In genomic region chr3:48428863-48429415, GRCh38 we compare ENCODE assay signal across 9 cellular contexts. TPM values are rescaled to one million over a fixed set of nuclear protein-coding genes. Genes with fewer than 3 reads are reported as not detected.
DNase-seq lines count a peak whose midpoint lies in the region; ATAC-seq and TF ChIP-seq lines count a peak whose summit lies in the region.
"Had no signal": no experiment of that assay in that cellular context is flagged by ENCODE, and none has a peak within 500 bp of the region (broad histone marks: within the 10 kb centered on the region; RNA-seq: fewer than 3 reads in every experiment).

No MANE protein-coding gene starts in this region.

- no peak overlapping the region for H3K27ac Mint-ChIP-seq in activated CD4-positive, alpha-beta T cell treated with anti-CD3 and anti-CD28 coated beads, Interleukin-2, amount 10 ng/mL, durations not matched to agents 7 days and 5 days

- H3K4me1 Mint-ChIP-seq in activated CD4-positive, alpha-beta T cell treated with anti-CD3 and anti-CD28 coated beads, Interleukin-2, amount 10 ng/mL, durations not matched to agents 7 days and 5 days: peaks cover 19% of the 10 kb centered on the region

- H3K27me3 Mint-ChIP-seq in activated CD4-positive, alpha-beta T cell treated with anti-CD3 and anti-CD28 coated beads, Interleukin-2, amount 10 ng/mL, durations not matched to agents 7 days and 5 days: peaks cover 20% of the 10 kb centered on the region

- H3K36me3 ChIP-seq in stomach: peaks cover 8 to 28% (median 22%) of the 10 kb centered on the region in 4 donors

- CTCF ChIA-PET in activated CD4-positive, alpha-beta T cell treated with anti-CD3 and anti-CD28 coated beads, Interleukin-2, amount 10 ng/mL, durations not matched to agents 7 days and 5 days (lab: Charles Lee): interaction anchor here (0.6 to 1.8 kb wide), 4 partner anchors 13 to 637 kb away, joined by 3 to 5 read pairs (median 4); no protein-coding TSS in a partner anchor

- ATAC-seq in HG02623 (IDR thresholded peaks at IDR 0.05; ENCODE audit: unreplicated experiment): no peak

- no peak for TF ChIP-seq EP300 in stomach (IDR thresholded peaks at IDR 0.05)

- peaks cover 0 to 5% (median 0%) of the 10 kb centered on the region in 3 donors for H3K27me3 ChIP-seq in stomach

- TF ChIP-seq POLR2A in stomach (IDR thresholded peaks at IDR 0.05): no peak

- H3K4me1 ChIP-seq in stomach: peaks cover 56 to 79% (median 65%) of the 10 kb centered on the region in 4 donors

- H3K4me3 Mint-ChIP-seq in activated CD4-positive, alpha-beta T cell treated with anti-CD3 and anti-CD28 coated beads, Interleukin-2, amount 10 ng/mL, durations not matched to agents 7 days and 5 days: peak overlapping the region; percentile 49

- no peaks in the 10 kb centered on the region for H3K9me3 ChIP-seq in stomach

- peaks cover 18% of the 10 kb centered on the region for H3K36me3 Mint-ChIP-seq in activated CD4-positive, alpha-beta T cell treated with anti-CD3 and anti-CD28 coated beads, Interleukin-2, amount 10 ng/mL, durations not matched to agents 7 days and 5 days (ENCODE audit: low read depth)

- TF ChIP-seq CTCF in stomach (IDR thresholded peaks at IDR 0.05): no peak

- H3K9me3 Mint-ChIP-seq in activated CD4-positive, alpha-beta T cell treated with anti-CD3 and anti-CD28 coated beads, Interleukin-2, amount 10 ng/mL, durations not matched to agents 7 days and 5 days: no peaks in the 10 kb centered on the region

- intact Hi-C loops in stomach (cut with DNase I; ENCODE audit: low total_unique reads): no loop called here

- POLR2A ChIA-PET in activated CD4-positive, alpha-beta T cell treated with anti-CD3 and anti-CD28 coated beads, Interleukin-2, amount 10 ng/mL, durations not matched to agents 7 days and 5 days (lab: Charles Lee): interaction anchor here (0.6 kb wide), 1 partner anchor 275 kb away, joined by 6 read pairs; no protein-coding TSS in a partner anchor

- no peak for DNase-seq in activated CD4-positive, alpha-beta T cell treated with anti-CD3 and anti-CD28 coated beads, Interleukin-2, amount 10 ng/mL, durations not matched to agents 7 days and 5 days
- DNase-seq in activated CD4-positive, alpha-beta T cell treated with anti-CD3 and anti-CD28 coated beads for 48 hours: no peak
- peak; percentile 18 for DNase-seq in NCI-H128 (lab: John Stamatoyannopoulos, UW; ENCODE audit: unreplicated experiment)
- peak; percentile 32 for DNase-seq in cerebellar cortex (ENCODE audit: low spot score)
- DNase-seq in left kidney (ENCODE audit: low read depth, low spot score): peak; percentile 89
- DNase-seq in stomach: peak; percentile 40
- no peak for DNase-seq in AG20443 (ENCODE audit: low spot score)

- 0 to 1% (median 1%) methylated on average over 6 to 65 of the region's 65 CpGs for WGBS in stomach, 5 donors

- peak overlapping the region; percentile 58 to 91 (median 87) for H3K4me3 ChIP-seq in stomach

- H3K27ac ChIP-seq in stomach: peak overlapping the region; percentile 90 to 97 (median 93)

RNA-seq across cellular contexts. Expression of gene PLXNB1, which starts 0.9 kb away (rescaled TPM):
- total RNA-seq in activated CD4-positive, alpha-beta T cell treated with anti-CD3 and anti-CD28 coated beads, Interleukin-2, amount 10 ng/mL, durations not matched to agents 7 days and 5 days: 1 to 10 TPM; 2.3 to 2.5 TPM
- 100 to 1,000 TPM in 4 of 5 donors, 10 to 100 TPM in 1; 86.7 to 874 (median 314) TPM for total RNA-seq in stomach
- polyA plus RNA-seq in stomach: 100 to 1,000 TPM in 1 of 3 donors, 10 to 100 TPM in 2; 13.9 to 157 (median 45.0) TPM

RNA-seq across cellular contexts. Expression of gene CCDC51, which starts 11.0 kb away (rescaled TPM):
- 10 to 100 TPM; 11.6 to 15.1 TPM for total RNA-seq in activated CD4-positive, alpha-beta T cell treated with anti-CD3 and anti-CD28 coated beads, Interleukin-2, amount 10 ng/mL, durations not matched to agents 7 days and 5 days
- 10 to 100 TPM in 1 of 5 donors, 1 to 10 TPM in 4; 1.8 to 12.5 (median 7.1) TPM for total RNA-seq in stomach
- 10 to 100 TPM in 1 of 3 donors, 1 to 10 TPM in 2; 6.0 to 10.3 (median 9.5) TPM for polyA plus RNA-seq in stomach

RNA-seq across cellular contexts. Expression of gene TMA7, which starts 11.1 kb away (rescaled TPM):
- total RNA-seq in activated CD4-positive, alpha-beta T cell treated with anti-CD3 and anti-CD28 coated beads, Interleukin-2, amount 10 ng/mL, durations not matched to agents 7 days and 5 days: 100 to 1,000 TPM; 285 to 290 TPM
- 100 to 1,000 TPM; 107 to 298 (median 230) TPM for total RNA-seq in stomach
- 100 to 1,000 TPM; 644 to 702 (median 660) TPM for polyA plus RNA-seq in stomach

RNA-seq across cellular contexts. Expression of gene ATRIP, which starts 17.6 kb away (rescaled TPM):
- 10 to 100 TPM; 17.4 to 19.4 TPM for total RNA-seq in activated CD4-positive, alpha-beta T cell treated with anti-CD3 and anti-CD28 coated beads, Interleukin-2, amount 10 ng/mL, durations not matched to agents 7 days and 5 days
- 10 to 100 TPM in 2 of 5 donors, 1 to 10 TPM in 3; 2.3 to 34.4 (median 5.5) TPM for total RNA-seq in stomach
- 1 to 10 TPM; 2.9 to 5.8 (median 3.2) TPM for polyA plus RNA-seq in stomach

RNA-seq across cellular contexts. Expression of gene FBXW12, which starts 56.9 kb away (rescaled TPM):
- not detected for total RNA-seq in activated CD4-positive, alpha-beta T cell treated with anti-CD3 and anti-CD28 coated beads, Interleukin-2, amount 10 ng/mL, durations not matched to agents 7 days and 5 days
- not detected for total RNA-seq in stomach
- polyA plus RNA-seq in stomach: not detected
- total RNA-seq: dermis microvascular lymphatic vessel endothelial cell had no signal

Comparison
In these comparisons a context has a peak if more than half of its experiments do, and no peak if none do; other contexts are left out.
1. DNase-seq: peak in NCI-H128 (single experiment), cerebellar cortex (single experiment), left kidney (single experiment) and stomach (single experiment); none in activated CD4-positive, alpha-beta T cell treated with anti-CD3 and anti-CD28 coated beads, Interleukin-2, amount 10 ng/mL, durations not matched to agents 7 days and 5 days (single experiment), activated CD4-positive, alpha-beta T cell treated with anti-CD3 and anti-CD28 coated beads for 48 hours (single experiment) and AG20443 (single experiment).
2. RNA of gene PLXNB1, which starts 0.9 kb away (total RNA-seq): 86.7 to 874 TPM in stomach; 2.3 to 2.5 TPM in activated CD4-positive, alpha-beta T cell treated with anti-CD3 and anti-CD28 coated beads, Interleukin-2, amount 10 ng/mL, durations not matched to agents 7 days and 5 days; every median in the first group is over 10 times any median in the second.